In genomic region chr11:72751293-72752087, GRCh38 we compare ENCODE assay signal across 8 cellular contexts. TPM values are rescaled to one million over a fixed set of nuclear protein-coding genes. Genes with fewer than 3 reads are reported as not detected.
DNase-seq lines count a peak whose midpoint lies in the region; ATAC-seq and TF ChIP-seq lines count a peak whose summit lies in the region.

No MANE protein-coding gene starts in this region.

- H4K20me1 ChIP-seq in MM.1S (ENCODE audit: insufficient read depth, low read length), result no peaks in the 10 kb centered on the region

- peaks cover 69% of the 10 kb centered on the region for H3K36me3 Mint-ChIP-seq in Caco-2 (ENCODE audit: insufficient read depth, unreplicated experiment)

- H3K9me3 Mint-ChIP-seq in Caco-2 (ENCODE audit: unreplicated experiment), result no peaks in the 10 kb centered on the region

- H3K9me3 ChIP-seq in Caco-2, result no peaks in the 10 kb centered on the region
- H3K9me3 ChIP-seq in MM.1S (replicated peaks; ENCODE audit: insufficient read depth, low read length), result no peaks in the 10 kb centered on the region
- no peaks in the 10 kb centered on the region for H3K9me3 ChIP-seq in mucosa of rectum (ENCODE audit: control insufficient read depth in 2 of 2, low read length in 2 of 2)

- H3K27ac Mint-ChIP-seq in Caco-2 (ENCODE audit: unreplicated experiment), result peak overlapping the region; percentile 94

- peak overlapping the region; percentile 74 for H3K9ac ChIP-seq in MM.1S (ENCODE audit: low read length)
- H3K9ac ChIP-seq in mucosa of rectum (ENCODE audit: low read depth in 1 of 2, low read length in 2 of 2), result peak overlapping the region; percentile 65 to 74

- H3K79me2 ChIP-seq in MM.1S (ENCODE audit: low read length), result peaks cover 13% of the 10 kb centered on the region

- no peak for TF ChIP-seq CTCF in Caco-2 (IDR thresholded peaks at IDR 0.05; ENCODE audit: insufficient read depth in 1 of 2, low read depth in 1 of 2, low read length in 1 of 2, severe bottlenecking in 1 of 2, unreplicated experiment in 1 of 2)
- TF ChIP-seq CTCF in MM.1S (IDR thresholded peaks at IDR 0.05; ENCODE audit: low read length), result no peak
- no peak for TF ChIP-seq CTCF in cardiac fibroblast (IDR thresholded peaks at IDR 0.05; ENCODE audit: low read depth, low read length)

- H3K27me3 ChIP-seq in Caco-2 (replicated peaks; ENCODE audit: control insufficient read depth, insufficient read depth, low read length), result no peaks in the 10 kb centered on the region
- H3K27me3 ChIP-seq in MM.1S (replicated peaks; ENCODE audit: insufficient read depth, low read length), result no peaks in the 10 kb centered on the region
- no peaks in the 10 kb centered on the region for H3K27me3 ChIP-seq in mucosa of rectum (ENCODE audit: control insufficient read depth in 2 of 2, insufficient read depth in 2 of 2, low read length in 2 of 2)

- ATAC-seq in HG03442 (IDR thresholded peaks at IDR 0.05; ENCODE audit: unreplicated experiment), result no peak

- H3K4me2 ChIP-seq in MM.1S (ENCODE audit: low read depth, low read length), result peak overlapping the region; percentile 96

- no peaks in the 10 kb centered on the region for H3K9me2 ChIP-seq in MM.1S (replicated peaks; ENCODE audit: insufficient read depth, low read length)

- DNase-seq in Caco-2 (peak; percentile 40 to 74), MM.1S (no peak), cardiac fibroblast (ENCODE audit: low read depth in 2 of 2) (no peak), HK-2 (ENCODE audit: unreplicated experiment) (no peak), NCI-H446 (lab: John Stamatoyannopoulos, UW) (no peak)
- no peak for DNase-seq in activated CD4-positive, alpha-beta T cell treated with anti-CD3 and anti-CD28 coated beads, Interleukin-2, amount 50 U/mL, for 48 hours

- H3K4me3 Mint-ChIP-seq in Caco-2 (ENCODE audit: unreplicated experiment), result peak overlapping the region; percentile 89

- intact Hi-C loops in Caco-2 (cut with micrococcal nuclease; ENCODE audit: unreplicated experiment), result loop anchor here (1.0 to 2.0 kb wide), 4 partner anchors 26 to 71 kb away; no protein-coding TSS in a partner anchor

- H3K4me1 Mint-ChIP-seq in Caco-2 (ENCODE audit: low read depth, unreplicated experiment), result peaks cover 52% of the 10 kb centered on the region

- no peaks in the 10 kb centered on the region for H3F3A ChIP-seq in MM.1S (ENCODE audit: insufficient read depth, low read length)

- no peaks in the 10 kb centered on the region for H3K27me3 Mint-ChIP-seq in Caco-2 (ENCODE audit: insufficient read depth, unreplicated experiment)

- TSS peak; percentile 25 for BruUV-seq in Caco-2 (replicated peaks; lab: Mats Ljungman, UMichigan)

- peak overlapping the region; percentile 95 for H2AFZ ChIP-seq in MM.1S (ENCODE audit: low read length)

- H3K4me3 ChIP-seq in Caco-2 (ENCODE audit: low read depth, low read length) (peak overlapping the region; percentile 75), MM.1S (ENCODE audit: low read length) (peak overlapping the region; percentile 92), cardiac fibroblast (replicated peaks in 1 of 2; ENCODE audit: low read depth in 2 of 2, low read length in 2 of 2) (peak overlapping the region; percentile 78 to 85), mucosa of rectum (ENCODE audit: low read length in 2 of 2) (peak overlapping the region; percentile 68 to 69)

- H3K36me3 ChIP-seq in Caco-2 (ENCODE audit: control insufficient read depth, insufficient read depth, low read length), result peaks cover 11% of the 10 kb centered on the region
- H3K36me3 ChIP-seq in MM.1S (replicated peaks; ENCODE audit: insufficient read depth, low read length), result no peaks in the 10 kb centered on the region
- peaks cover 9 to 15% of the 10 kb centered on the region in 2 donors for H3K36me3 ChIP-seq in mucosa of rectum (ENCODE audit: control insufficient read depth in 2 of 2, insufficient read depth in 2 of 2, low read length in 2 of 2)

- H3K27ac ChIP-seq in MM.1S (ENCODE audit: low read length) (no peak overlapping the region), mucosa of rectum (ENCODE audit: low read depth in 2 of 2, low read length in 2 of 2) (peak overlapping the region in 1 of 2 donors; percentile 38)

- POLR2A ChIA-PET in Caco-2 (lab: Charles Lee), result interaction anchor here (0.6 kb wide), 1 partner anchor 30 kb away, joined by 3 read pairs; no protein-coding TSS in a partner anchor

- peaks cover 30% of the 10 kb centered on the region for H3K4me1 ChIP-seq in Caco-2
- peaks cover 5% of the 10 kb centered on the region for H3K4me1 ChIP-seq in MM.1S (ENCODE audit: low read length)
- peaks cover 24 to 25% of the 10 kb centered on the region in 2 donors for H3K4me1 ChIP-seq in mucosa of rectum (ENCODE audit: control insufficient read depth in 2 of 2, insufficient read depth in 2 of 2, low read length in 2 of 2)

- CTCF ChIA-PET in Caco-2 (lab: Charles Lee), result interaction anchor here (1.2 to 1.3 kb wide), 3 partner anchors 13 to 42 kb away, joined by 4 to 6 read pairs (median 4); partner anchors contain the start of gene STARD10

RNA-seq across cellular contexts. Expression of gene ARAP1, which starts 0.7 kb away (rescaled TPM):
- total RNA-seq in Caco-2 (2022), result 87.1 and 102 TPM in 2 replicates

RNA-seq across cellular contexts. Expression of gene STARD10, which starts 42.4 kb away (rescaled TPM):
- total RNA-seq in Caco-2 (2022), result 492 and 501 TPM in 2 replicates

Comparison
In these comparisons a context has a peak if more than half of its experiments do, and no peak if none do; other contexts are left out.
1. DNase-seq: peak in Caco-2 (2 of 2); none in MM.1S (single experiment), cardiac fibroblast (0 of 2), HK-2 (single experiment), NCI-H446 (0 of 2) and activated CD4-positive, alpha-beta T cell treated with anti-CD3 and anti-CD28 coated beads, Interleukin-2, amount 50 U/mL, for 48 hours (0 of 2).
2. Peak in every context shown above with its lines, with median percentiles within 50 percentile points of each other: H3K4me3 ChIP-seq.